ENCODE assay signal across 10 cellular contexts in the genomic region with DNA sequence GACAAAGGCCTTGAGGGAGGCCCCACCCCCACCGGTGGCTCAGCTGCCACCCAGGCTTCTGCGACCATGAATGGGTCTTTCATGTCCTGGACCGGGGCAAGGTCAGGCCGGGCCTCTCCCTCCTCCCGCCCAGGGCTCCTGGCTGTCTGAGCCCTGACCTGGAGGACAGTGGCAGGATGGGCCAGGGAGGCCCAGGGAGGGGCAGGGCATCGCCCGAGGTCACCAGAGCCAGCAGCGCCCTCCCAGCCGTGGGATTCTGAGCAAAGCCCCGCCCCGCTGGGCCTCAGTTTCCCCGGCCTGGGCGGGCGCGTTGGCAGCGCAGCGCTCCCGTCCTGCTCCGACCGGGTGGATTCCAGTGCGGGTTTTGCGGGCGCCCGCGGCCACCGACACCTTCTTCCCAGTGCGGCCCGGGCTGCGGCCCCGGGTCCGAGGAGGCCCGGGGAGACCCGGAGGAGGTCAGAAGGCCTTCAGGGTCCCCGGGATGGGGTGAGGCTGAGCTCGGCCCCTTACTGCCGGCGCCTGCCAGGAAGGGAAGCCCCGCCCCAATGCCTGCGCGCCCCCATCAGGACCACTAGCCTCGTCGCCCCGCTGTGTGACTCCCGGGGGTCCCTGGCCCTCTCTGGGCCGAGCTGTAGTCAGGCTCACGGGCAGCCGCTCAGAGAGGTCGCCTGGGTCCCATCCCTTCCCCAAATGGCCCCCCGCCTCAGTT. TPM values are rescaled to one million over a fixed set of nuclear protein-coding genes. Genes with fewer than 3 reads are reported as not detected.
A peak's percentile ranks its signal among the peaks of the same experiment; 100 is the strongest.
DNase-seq lines count a peak whose midpoint lies in the region; ATAC-seq and TF ChIP-seq lines count a peak whose summit lies in the region.
"Had no signal": no experiment of that assay in that cellular context is flagged by ENCODE, and none has a peak within 500 bp of the region (broad histone marks: within the 10 kb centered on the region; RNA-seq: fewer than 3 reads in every experiment).

No MANE protein-coding gene starts in this region.

- no peak overlapping the region for H3K27ac Mint-ChIP-seq in T-cell

- H3K36me3 ChIP-seq in GM06990 (ENCODE audit: control insufficient read depth, insufficient read depth, low read length) (no peaks in the 10 kb centered on the region), prostate gland (no peaks in the 10 kb centered on the region)

- no peak for TF ChIP-seq POLR2A in prostate gland (IDR thresholded peaks at IDR 0.05)

- POLR2A ChIA-PET in T-cell (lab: Charles Lee), result no interaction called here

- intact Hi-C loops in prostate gland (cut with DNase I), result no loop called here

- no peak overlapping the region for H3K27ac ChIP-seq in prostate gland

- 1% methylated on average over 36 of the region's 49 CpGs for WGBS in prostate gland

- peaks cover 8 to 17% (median 10%) of the 10 kb centered on the region in 3 donors for H3K4me1 Mint-ChIP-seq in T-cell

- peaks cover 41 to 63% of the 10 kb centered on the region in 2 donors for H3K27me3 Mint-ChIP-seq in T-cell

- CTCF ChIA-PET in T-cell (lab: Charles Lee), result no interaction called here

- peaks cover 6% of the 10 kb centered on the region for H3K4me1 ChIP-seq in prostate gland (replicated peaks)

- TF ChIP-seq CTCF in GM06990 (IDR thresholded peaks at IDR 0.05; ENCODE audit: insufficient read depth, low read length, poor library complexity, severe bottlenecking) (no peak), prostate gland (IDR thresholded peaks at IDR 0.05) (no peak)

- H3K36me3 Mint-ChIP-seq in T-cell, result no peaks in the 10 kb centered on the region

- no peaks in the 10 kb centered on the region for H3K9me3 ChIP-seq in prostate gland

- DNase-seq in GM06990 (ENCODE audit: extremely low read depth, insufficient read length) (peak; percentile 74), OCI-M1 (lab: John Stamatoyannopoulos, UW) (peak; percentile 55), prostate gland (ENCODE audit: low spot score) (no peak), epidermal melanocyte (ENCODE audit: insufficient read length, low spot score) (no peak), HT-29 (ENCODE audit: low spot score) (no peak), T-cell (no peak)

- ATAC-seq in esophagus mucosa (peak; percentile 31), GM21786 (IDR thresholded peaks at IDR 0.05; ENCODE audit: unreplicated experiment) (no peak), T-cell (replicated peaks in 1 of 4) (no peak)

- H3K27me3 ChIP-seq in GM06990 (replicated peaks; ENCODE audit: control insufficient read depth, insufficient read depth, low read length), result peaks cover 1% of the 10 kb centered on the region
- peaks cover 17% of the 10 kb centered on the region for H3K27me3 ChIP-seq in prostate gland (replicated peaks; ENCODE audit: insufficient read depth)

- H3K9me3 Mint-ChIP-seq in T-cell, result no peaks in the 10 kb centered on the region

- peak overlapping the region in 1 of 3 donors; percentile 35 for H3K4me3 Mint-ChIP-seq in T-cell

- H3K4me3 ChIP-seq in GM06990 (replicated peaks; ENCODE audit: low read depth, low read length), result 0 out of 2 replicates have a peak overlapping the region, but pooled peaks have one; percentile 17
- peak overlapping the region; percentile 27 to 32 for H3K4me3 ChIP-seq in prostate gland
- H3K4me3 ChIP-seq: lung had no signal

RNA-seq across cellular contexts. Expression of gene SEMA6B, which starts 24.6 kb away (rescaled TPM):
- 2.0 TPM for total RNA-seq in esophagus mucosa
- 1 to 10 TPM; 4.3 to 7.8 TPM for total RNA-seq in prostate gland
- 0.70 and 0.84 TPM in 2 replicates for total RNA-seq in HT-29 (2014; rRNA removed; shearing (Covaris generic))
- total RNA-seq in T-cell, result under 1 TPM in 3 of 5 donors, not detected in 2; 0.25 to 0.43 (median 0.32) TPM

RNA-seq across cellular contexts. Expression of gene LRG1, which starts 44.3 kb away (rescaled TPM):
- total RNA-seq in esophagus mucosa, result 24.9 TPM
- 1 to 10 TPM; 2.5 to 3.6 TPM for total RNA-seq in prostate gland
- 16.1 and 19.1 TPM in 2 replicates for total RNA-seq in HT-29 (2014; rRNA removed; shearing (Covaris generic))
- total RNA-seq in T-cell, result under 1 TPM in 3 of 5 donors, not detected in 2; 0.13 to 0.32 (median 0.19) TPM

RNA-seq across cellular contexts. Expression of gene PLIN5, which starts 49.1 kb away (rescaled TPM):
- total RNA-seq in esophagus mucosa (2.4 TPM), prostate gland (10 to 100 TPM; 23.2 to 26.8 TPM), T-cell (1 to 10 TPM in 2 of 5 donors, under 1 TPM in 3; 0.14 to 2.3 (median 0.99) TPM)
- 0.86 and 4.5 TPM in 2 replicates for total RNA-seq in HT-29 (2014; rRNA removed; shearing (Covaris generic))
- total RNA-seq: NCI-H460 had no signal

RNA-seq across cellular contexts. Expression of gene TNFAIP8L1, which starts 55.2 kb away (rescaled TPM):
- total RNA-seq in esophagus mucosa, result 8.1 TPM
- 1 to 10 TPM; 4.0 to 6.2 TPM for total RNA-seq in prostate gland
- total RNA-seq in HT-29 (2014; rRNA removed; shearing (Covaris generic)), result 6.3 TPM in 2 replicates
- total RNA-seq in T-cell, result 10 to 100 TPM; 10.8 to 23.0 (median 19.5) TPM

Comparison
In these comparisons a context has a peak if more than half of its experiments do, and no peak if none do; other contexts are left out.
1. DNase-seq: peak in GM06990 (single experiment) and OCI-M1 (single experiment); none in prostate gland (single experiment), epidermal melanocyte (single experiment), HT-29 (single experiment) and T-cell (0 of 34).